In the genomic region with DNA sequence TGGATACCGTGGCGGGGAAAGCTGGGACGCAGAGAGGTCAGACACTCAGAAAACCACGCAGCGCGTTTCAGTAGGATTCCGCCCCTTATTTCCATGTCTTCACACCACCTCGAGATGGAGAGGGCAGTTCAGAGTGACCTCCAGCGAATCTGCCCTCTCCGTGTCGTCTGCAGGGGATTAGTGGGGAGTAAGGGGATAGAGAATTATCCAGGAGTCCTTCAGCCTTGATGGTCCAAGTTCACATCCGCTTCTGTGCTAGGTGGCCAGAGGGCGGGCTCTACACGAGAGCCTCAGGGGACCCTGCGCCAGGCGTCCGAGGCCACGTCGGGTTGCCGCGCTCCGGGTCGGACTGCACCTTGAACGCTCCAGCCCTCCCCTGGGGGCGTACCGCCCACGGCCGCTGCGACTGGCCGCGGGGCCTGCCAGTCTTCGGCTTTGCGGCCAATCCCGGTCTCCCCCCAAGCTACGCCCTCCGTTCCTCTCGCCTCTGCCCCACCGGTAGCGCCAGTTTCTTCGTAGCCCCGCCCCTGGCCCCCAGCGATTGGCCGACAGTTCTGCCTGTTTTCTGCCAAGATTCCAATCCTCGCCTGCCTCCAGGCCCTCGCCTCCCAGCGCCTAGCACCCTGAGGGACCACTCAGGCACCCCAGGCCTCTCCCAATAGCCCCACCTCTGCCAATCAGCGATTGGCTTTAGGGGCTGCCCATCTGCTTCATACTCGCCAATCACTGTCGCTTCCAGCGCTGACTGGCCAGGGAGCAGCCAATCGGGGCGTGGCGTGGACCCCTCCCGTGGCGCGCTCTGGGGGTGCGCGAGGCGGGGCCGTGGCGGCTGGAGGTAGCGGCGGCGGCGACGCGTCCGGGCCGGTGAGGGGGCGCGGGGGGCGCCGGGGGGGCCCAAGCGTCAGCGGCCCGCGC, we compare ENCODE assay signal across 8 cellular contexts. TPM values are rescaled to one million over a fixed set of nuclear protein-coding genes. Genes with fewer than 3 reads are reported as not detected.
DNase-seq lines count a peak whose midpoint lies in the region; ATAC-seq and TF ChIP-seq lines count a peak whose summit lies in the region.

A gene with protein sequence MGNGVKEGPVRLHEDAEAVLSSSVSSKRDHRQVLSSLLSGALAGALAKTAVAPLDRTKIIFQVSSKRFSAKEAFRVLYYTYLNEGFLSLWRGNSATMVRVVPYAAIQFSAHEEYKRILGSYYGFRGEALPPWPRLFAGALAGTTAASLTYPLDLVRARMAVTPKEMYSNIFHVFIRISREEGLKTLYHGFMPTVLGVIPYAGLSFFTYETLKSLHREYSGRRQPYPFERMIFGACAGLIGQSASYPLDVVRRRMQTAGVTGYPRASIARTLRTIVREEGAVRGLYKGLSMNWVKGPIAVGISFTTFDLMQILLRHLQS (plus strand): TSS at position 812 of the 915 bp plus-strand sequence. CDS start 32,131 bp downstream, outside the sequence.

- TF ChIP-seq CTCF in AG04450 (IDR thresholded peaks at IDR 0.05; ENCODE audit: low read depth, low read length) (no peak), activated B cell treated with CpG ODN at 0.5 μM for 24 hours (IDR thresholded peaks at IDR 0.05) (no peak)

- TF ChIP-seq POLR2A in GM18951 (IDR thresholded peaks at IDR 0.05; ENCODE audit: extremely low read depth, insufficient read depth, insufficient read length) = peak; percentile 59

- H3K9me3 Mint-ChIP-seq in activated B cell treated with CpG ODN at 0.5 μM for 24 hours (no peaks in the 10 kb centered on the region), immature natural killer cell (no peaks in the 10 kb centered on the region)

- DNase-seq in AG04450 (ENCODE audit: low read depth, low spot score) (peak; percentile 99), NCI-H345 (lab: John Stamatoyannopoulos, UW) (peak; percentile 98), activated B cell treated with CpG ODN at 0.5 μM for 24 hours (peak; percentile 96), caudate nucleus (lab: John Stamatoyannopoulos, UW) (peak; percentile 80 to 100 (median 100)), immature natural killer cell (peak; percentile 100), smooth muscle cell of the brain vasculature (ENCODE audit: low read depth, low spot score) (peak; percentile 99)

- H3K4me3 Mint-ChIP-seq in activated B cell treated with CpG ODN at 0.5 μM for 24 hours (peak within 1 kb of the TSS; percentile 88), immature natural killer cell (peak within 1 kb of the TSS; percentile 80 to 91 (median 86))

- peak within 1 kb of the TSS; percentile 89 for H3K27ac Mint-ChIP-seq in activated B cell treated with CpG ODN at 0.5 μM for 24 hours
- H3K27ac Mint-ChIP-seq in immature natural killer cell = peak within 1 kb of the TSS; percentile 70 to 95 (median 88)

- ATAC-seq in HG03196 (IDR thresholded peaks at IDR 0.05; ENCODE audit: unreplicated experiment) = peak; percentile 90
- ATAC-seq in activated B cell treated with CpG ODN at 0.5 μM for 24 hours (ENCODE audit: low read depth) = peak; percentile 89

- H3K9me3 ChIP-seq in AG04450 (ENCODE audit: control insufficient read depth, insufficient read depth, low read length) = no peaks in the 10 kb centered on the region; the same call in 1 of the 2 replicates

- H3K36me3 Mint-ChIP-seq in activated B cell treated with CpG ODN at 0.5 μM for 24 hours (ENCODE audit: low read depth) (peaks cover 20% of the 10 kb centered on the region), immature natural killer cell (no peaks in the 10 kb centered on the region)

- H3K4me1 Mint-ChIP-seq in activated B cell treated with CpG ODN at 0.5 μM for 24 hours = peaks cover 52% of the 10 kb centered on the region
- H3K4me1 Mint-ChIP-seq in immature natural killer cell = peaks cover 38 to 46% of the 10 kb centered on the region in 2 donors

- CTCF ChIA-PET in AG04450 (lab: Charles Lee) = interaction anchor here (0.7 to 1.1 kb wide), 3 partner anchors 13 to 76 kb away, joined by 3 to 4 read pairs (median 3); no protein-coding TSS in a partner anchor
- CTCF ChIA-PET in activated B cell treated with CpG ODN at 0.5 μM for 24 hours (lab: Charles Lee) = interaction anchor here (1.3 to 2.2 kb wide), 2 partner anchors 9 to 11 kb away, joined by 6 read pairs; no protein-coding TSS in a partner anchor

- peak within 1 kb of the TSS; percentile 47 for H3K27ac ChIP-seq in AG04450 (ENCODE audit: low read depth, low read length)
- peak within 1 kb of the TSS; percentile 72 for H3K27ac ChIP-seq in caudate nucleus (ENCODE audit: low read depth, low read length)

- in situ Hi-C loops in GM18951 (cut with MboI; ENCODE audit: low sequenced_read_pairs, unreplicated experiment) = no loop called here

- POLR2A ChIA-PET in AG04450 (lab: Yijun Ruan, JAX) (interaction anchor here (1.0 to 1.1 kb wide), 3 partner anchors 9 to 49 kb away, joined by 3 to 4 read pairs (median 3); no protein-coding TSS in a partner anchor), activated B cell treated with CpG ODN at 0.5 μM for 24 hours (lab: Charles Lee) (interaction anchor here (0.5 to 1.3 kb wide), 5 partner anchors 128 to 399 kb away, joined by 3 to 6 read pairs (median 4); a partner anchor contains a TSS)

- peak within 1 kb of the TSS; percentile 84 for H3K4me3 ChIP-seq in AG04450 (ENCODE audit: low read depth, low read length)

- H3K27me3 Mint-ChIP-seq in activated B cell treated with CpG ODN at 0.5 μM for 24 hours (no peaks in the 10 kb centered on the region), immature natural killer cell (ENCODE audit: low read depth in 3 of 3) (peaks cover 0 to 6% (median 2%) of the 10 kb centered on the region in 3 donors)

- intact Hi-C loops in activated B cell treated with CpG ODN at 0.5 μM for 24 hours (cut with micrococcal nuclease) = loop anchor here (1.0 to 10.0 kb wide), 8 partner anchors 30 to 601 kb away; a partner anchor contains a TSS

- no peaks in the 10 kb centered on the region for H3K27me3 ChIP-seq in AG04450 (ENCODE audit: control insufficient read depth, insufficient read depth, low read length)

RNA-seq across cellular contexts. Expression of the gene that starts here (rescaled TPM):
- polyA plus RNA-seq in AG04450 (2011; rRNA removed) (3.7 and 4.8 TPM in 2 replicates), immature natural killer cell (10 to 100 TPM; 10.4 to 24.8 (median 12.9) TPM)
- 4.8 and 8.8 TPM in 2 replicates for polyA minus RNA-seq in AG04450 (2011; rRNA and poly(A)+ RNA removed)
- total RNA-seq in activated B cell treated with CpG ODN at 0.5 μM for 24 hours = 14.2 and 17.5 TPM in 2 replicates

Comparison
In these comparisons a context has a peak if more than half of its experiments do, and no peak if none do; other contexts are left out.
1. Peak in every context shown above with its lines: DNase-seq, ATAC-seq, H3K4me3 ChIP-seq and H3K27ac ChIP-seq.